Comparison of ENCODE assay signal across 8 cellular contexts in genomic region chr11:93234602-93235207, GRCh38. TPM values are rescaled to one million over a fixed set of nuclear protein-coding genes. Genes with fewer than 3 reads are reported as not detected.
DNase-seq lines count a peak whose midpoint lies in the region; ATAC-seq and TF ChIP-seq lines count a peak whose summit lies in the region.

No MANE protein-coding gene starts in this region.

- intact Hi-C loops in esophagus muscularis mucosa (cut with DNase I), result loop anchor here (2.0 to 10.0 kb wide), 2 partner anchors 60 to 418 kb away; no protein-coding TSS in a partner anchor

- WGBS in esophagus muscularis mucosa, result 29% methylated on average over 3 of the region's 4 CpGs

- H3K36me3 ChIP-seq in esophagus muscularis mucosa, result no peaks in the 10 kb centered on the region

- peaks cover 0 to 17% (median 0%) of the 10 kb centered on the region in 4 donors for H3K27me3 ChIP-seq in esophagus muscularis mucosa

- peak; percentile 98 for ATAC-seq in GM21576 (IDR thresholded peaks at IDR 0.05; ENCODE audit: unreplicated experiment)
- peak; percentile 91 to 93 for ATAC-seq in naive thymus-derived CD8-positive, alpha-beta T cell
- peak; percentile 87 for ATAC-seq in stimulated activated memory B cell treated with anti-CD40 and anti-IgM and Interleukin-4, amounts not matched to agents 10 μg/mL and 1 μg/mL and 100 μg/mL, for 72 hours

- H3K4me1 Mint-ChIP-seq in naive thymus-derived CD8-positive, alpha-beta T cell, result no peaks in the 10 kb centered on the region
- no peaks in the 10 kb centered on the region for H3K4me1 Mint-ChIP-seq in stimulated activated memory B cell treated with anti-CD40 and anti-IgM and Interleukin-4, amounts not matched to agents 10 μg/mL and 1 μg/mL and 100 μg/mL, for 72 hours

- no peak for TF ChIP-seq POLR2A in esophagus muscularis mucosa (IDR thresholded peaks at IDR 0.05; ENCODE audit: low read depth)

- peak in 2 of 3 experiments; percentile 80 to 85 for TF ChIP-seq CTCF in esophagus muscularis mucosa (IDR thresholded peaks at IDR 0.05)

- DNase-seq in DMS79 treated with DMSO at 0.1 percent for 48 hours (lab: John Stamatoyannopoulos, UW), result peak; percentile 88
- peak; percentile 49 for DNase-seq in HuH-7 (ENCODE audit: low spot score)
- DNase-seq in NOMO-1 treated with dmso at 0.1 percent for 144 hours (lab: John Stamatoyannopoulos, UW; ENCODE audit: unreplicated experiment), result peak; percentile 32
- DNase-seq in activated T-cell treated with anti-CD3 and anti-CD28 coated beads for 1 hour (ENCODE audit: low read depth), result peak; percentile 45
- DNase-seq in esophagus muscularis mucosa (ENCODE audit: extremely low spot score), result no peak
- peak; percentile 36 to 73 (median 46) for DNase-seq in naive thymus-derived CD8-positive, alpha-beta T cell

- H3K9me3 ChIP-seq in esophagus muscularis mucosa, result no peaks in the 10 kb centered on the region

- H3K4me1 ChIP-seq in esophagus muscularis mucosa, result no peaks in the 10 kb centered on the region

- H3K27ac Mint-ChIP-seq in naive thymus-derived CD8-positive, alpha-beta T cell, result no peak overlapping the region
- H3K27ac Mint-ChIP-seq in stimulated activated memory B cell treated with anti-CD40 and anti-IgM and Interleukin-4, amounts not matched to agents 10 μg/mL and 1 μg/mL and 100 μg/mL, for 72 hours, result no peak overlapping the region

- H3K27me3 Mint-ChIP-seq in naive thymus-derived CD8-positive, alpha-beta T cell, result peaks cover 11 to 42% (median 32%) of the 10 kb centered on the region in 5 donors
- H3K27me3 Mint-ChIP-seq in stimulated activated memory B cell treated with anti-CD40 and anti-IgM and Interleukin-4, amounts not matched to agents 10 μg/mL and 1 μg/mL and 100 μg/mL, for 72 hours, result peaks cover 37% of the 10 kb centered on the region

- H3K36me3 Mint-ChIP-seq in naive thymus-derived CD8-positive, alpha-beta T cell, result no peaks in the 10 kb centered on the region
- no peaks in the 10 kb centered on the region for H3K36me3 Mint-ChIP-seq in stimulated activated memory B cell treated with anti-CD40 and anti-IgM and Interleukin-4, amounts not matched to agents 10 μg/mL and 1 μg/mL and 100 μg/mL, for 72 hours

- H3K9me3 Mint-ChIP-seq in naive thymus-derived CD8-positive, alpha-beta T cell, result no peaks in the 10 kb centered on the region
- H3K9me3 Mint-ChIP-seq in stimulated activated memory B cell treated with anti-CD40 and anti-IgM and Interleukin-4, amounts not matched to agents 10 μg/mL and 1 μg/mL and 100 μg/mL, for 72 hours, result no peaks in the 10 kb centered on the region

- no peak overlapping the region for H3K27ac ChIP-seq in esophagus muscularis mucosa (replicated peaks in 1 of 4)

- POLR2A ChIA-PET in naive thymus-derived CD8-positive, alpha-beta T cell (lab: Charles Lee), result no interaction called here

- no peak overlapping the region for H3K4me3 Mint-ChIP-seq in naive thymus-derived CD8-positive, alpha-beta T cell
- H3K4me3 Mint-ChIP-seq in stimulated activated memory B cell treated with anti-CD40 and anti-IgM and Interleukin-4, amounts not matched to agents 10 μg/mL and 1 μg/mL and 100 μg/mL, for 72 hours, result no peak overlapping the region

- H3K4me3 ChIP-seq in esophagus muscularis mucosa, result no peak overlapping the region

- no peak for TF ChIP-seq EP300 in esophagus muscularis mucosa (IDR thresholded peaks at IDR 0.05)

RNA-seq across cellular contexts. Expression of gene SLC36A4, which starts 36.9 kb away (rescaled TPM):
- total RNA-seq in esophagus muscularis mucosa, result 10 to 100 TPM; 10.9 to 19.9 (median 17.7) TPM
- 10 to 100 TPM; 20.2 to 23.8 TPM for total RNA-seq in naive thymus-derived CD8-positive, alpha-beta T cell
- polyA plus RNA-seq in naive thymus-derived CD8-positive, alpha-beta T cell, result 10 to 100 TPM; 25.6 to 27.8 (median 26.8) TPM
